8 cellular contexts compared by ENCODE assay signal in genomic region chr19:5679289-5680082, GRCh38. TPM values are rescaled to one million over a fixed set of nuclear protein-coding genes. Genes with fewer than 3 reads are reported as not detected.
DNase-seq lines count a peak whose midpoint lies in the region; TF ChIP-seq lines count a peak whose summit lies in the region.

No MANE protein-coding gene starts in this region.

- no peak overlapping the region for H2BK120ac ChIP-seq in neuronal stem cell (ENCODE audit: low read depth, low read length)

- peaks cover 0 to 2% of the 10 kb centered on the region in 2 donors for H3K27me3 Mint-ChIP-seq in CD8-positive, alpha-beta memory T cell
- peaks cover 10% of the 10 kb centered on the region for H3K27me3 Mint-ChIP-seq in endodermal cell (ENCODE audit: insufficient read depth)

- no peak overlapping the region for H3K14ac ChIP-seq in neuronal stem cell (ENCODE audit: low read length)

- peaks cover 0 to 11% (median 0%) of the 10 kb centered on the region in 3 donors for H3K36me3 Mint-ChIP-seq in CD8-positive, alpha-beta memory T cell
- H3K36me3 Mint-ChIP-seq in endodermal cell (ENCODE audit: low read depth): no peaks in the 10 kb centered on the region

- H3K9ac ChIP-seq in endodermal cell (ENCODE audit: extremely low read depth, low read length, poor library complexity, severe bottlenecking): peak overlapping the region; percentile 80
- peak overlapping the region; percentile 89 for H3K9ac ChIP-seq in neuronal stem cell (ENCODE audit: low read depth, low read length, poor library complexity)

- H2BK15ac ChIP-seq in neuronal stem cell (ENCODE audit: low read length): peak overlapping the region; percentile 25

- no peaks in the 10 kb centered on the region for H3K9me3 Mint-ChIP-seq in CD8-positive, alpha-beta memory T cell
- H3K9me3 Mint-ChIP-seq in endodermal cell: no peaks in the 10 kb centered on the region

- peak overlapping the region; percentile 94 for H2AK5ac ChIP-seq in neuronal stem cell (ENCODE audit: low read depth, low read length)

- no peaks in the 10 kb centered on the region for H4K20me1 ChIP-seq in OCI-LY7 (ENCODE audit: insufficient read depth, low read length)

- H3K4me1 ChIP-seq in CD8-positive, alpha-beta memory T cell (ENCODE audit: insufficient read depth, low read length): peaks cover 21% of the 10 kb centered on the region
- peaks cover 12% of the 10 kb centered on the region for H3K4me1 ChIP-seq in OCI-LY7 (ENCODE audit: insufficient read depth, low read length, poor library complexity, severe bottlenecking)
- H3K4me1 ChIP-seq in endodermal cell (ENCODE audit: control insufficient read depth, insufficient read depth, low read length): no peaks in the 10 kb centered on the region
- H3K4me1 ChIP-seq in neuronal stem cell (ENCODE audit: control insufficient read depth in 2 of 2, insufficient read depth in 1 of 2, low read depth in 1 of 2, low read length in 2 of 2): peaks cover 10 to 23% of the 10 kb centered on the region in 2 donors

- peak overlapping the region; percentile 99 for H3K4me3 ChIP-seq in CD8-positive, alpha-beta memory T cell (ENCODE audit: low read length)
- H3K4me3 ChIP-seq in OCI-LY7 (ENCODE audit: low read depth, low read length, poor library complexity, severe bottlenecking): peak overlapping the region; percentile 96
- peak overlapping the region; percentile 93 for H3K4me3 ChIP-seq in endodermal cell (ENCODE audit: low read length)
- peak overlapping the region; percentile 63 to 87 for H3K4me3 ChIP-seq in neuronal stem cell (ENCODE audit: low read length in 2 of 2)

- H2BK5ac ChIP-seq in neuronal stem cell (ENCODE audit: low read length): peak overlapping the region; percentile 2

- no peak overlapping the region for H3K4ac ChIP-seq in neuronal stem cell (ENCODE audit: low read length)

- WGBS in endodermal cell (ENCODE audit: insufficient coverage in 1 of 2, insufficient read length in 1 of 2), 2 experiments: 60 to 63% methylated on average over 17 to 26 of the region's 26 CpGs
- no CpG with 5 or more reads among the region's 26 CpGs for WGBS in neuronal stem cell (ENCODE audit: extremely low coverage in 2 of 2, insufficient read length in 2 of 2, insufficient replicate concordance in 1 of 2), 2 donors

- no peak for DNase-seq in CD8-positive, alpha-beta memory T cell
- DNase-seq in OCI-LY7 (ENCODE audit: low spot score) (no peak), endodermal cell (peak; percentile 65), neuronal stem cell (ENCODE audit: low spot score) (no peak), C1 segment of cervical spinal cord (lab: John Stamatoyannopoulos, UW) (no peak), cerebellar cortex (ENCODE audit: low spot score) (no peak), NCI-H524 treated with DMSO at 0.1 percent for 48 hours (lab: John Stamatoyannopoulos, UW) (no peak)
- no peak for DNase-seq in central memory CD4-positive, alpha-beta T cell

- H4K8ac ChIP-seq in neuronal stem cell (ENCODE audit: low read depth, low read length): no peak overlapping the region

- peak overlapping the region; percentile 98 for H3K27ac ChIP-seq in CD8-positive, alpha-beta memory T cell (ENCODE audit: low read depth, low read length)
- H3K27ac ChIP-seq in OCI-LY7 (ENCODE audit: low read depth, low read length, poor library complexity, severe bottlenecking) (peak overlapping the region; percentile 56), endodermal cell (ENCODE audit: low read depth, low read length) (no peak overlapping the region), neuronal stem cell (replicated peaks; ENCODE audit: low read length) (no peak overlapping the region)

- H3K4me2 ChIP-seq in OCI-LY7 (ENCODE audit: low read length) (peak overlapping the region; percentile 98), neuronal stem cell (ENCODE audit: insufficient read depth, low read length, poor library complexity, severe bottlenecking) (peak overlapping the region; percentile 82)

- H3K9me2 ChIP-seq in OCI-LY7 (ENCODE audit: insufficient read depth, low read length): no peaks in the 10 kb centered on the region

- H3K27ac Mint-ChIP-seq in CD8-positive, alpha-beta memory T cell: peak overlapping the region; percentile 88 to 100 (median 100)
- H3K27ac Mint-ChIP-seq in endodermal cell: peak overlapping the region; percentile 98

- no peaks in the 10 kb centered on the region for H3K27me3 ChIP-seq in CD8-positive, alpha-beta memory T cell (ENCODE audit: insufficient read depth, low read length, poor library complexity, severe bottlenecking)
- H3K27me3 ChIP-seq in endodermal cell (ENCODE audit: control insufficient read depth, insufficient read depth, low read length, poor library complexity, severe bottlenecking): no peaks in the 10 kb centered on the region
- no peaks in the 10 kb centered on the region for H3K27me3 ChIP-seq in neuronal stem cell (ENCODE audit: control insufficient read depth in 3 of 3, insufficient read depth in 3 of 3, low read depth in 1 of 3, low read length in 3 of 3)

- no peak for TF ChIP-seq CTCF in OCI-LY7 (conservative IDR thresholded peaks at IDR 0.05; ENCODE audit: low read length)
- no peak for TF ChIP-seq CTCF in endodermal cell (conservative IDR thresholded peaks at IDR 0.05)

- peak overlapping the region; percentile 92 for H3K18ac ChIP-seq in neuronal stem cell (ENCODE audit: low read length)

- intact Hi-C loops in OCI-LY7 (cut with micrococcal nuclease; ENCODE audit: unreplicated experiment): loop anchor here (2.0 kb wide), 1 partner anchor 57 kb away; the partner anchor contains the start of genes SAFB and SAFB2

- peaks cover 18 to 31% (median 30%) of the 10 kb centered on the region in 3 donors for H3K4me1 Mint-ChIP-seq in CD8-positive, alpha-beta memory T cell
- H3K4me1 Mint-ChIP-seq in endodermal cell: peaks cover 13% of the 10 kb centered on the region

- BruUV-seq in OCI-LY7 (replicated peaks; lab: Mats Ljungman, UMichigan): no TSS peak

- peaks cover 17% of the 10 kb centered on the region for H3K79me1 ChIP-seq in neuronal stem cell (ENCODE audit: low read depth, low read length)

- peak overlapping the region; percentile 85 to 97 (median 90) for H3K4me3 Mint-ChIP-seq in CD8-positive, alpha-beta memory T cell
- peak overlapping the region; percentile 95 for H3K4me3 Mint-ChIP-seq in endodermal cell

- POLR2A ChIA-PET in CD8-positive, alpha-beta memory T cell (lab: Charles Lee): interaction anchor here (0.9 to 1.3 kb wide), 3 partner anchors 10 to 57 kb away, joined by 3 to 5 read pairs (median 3); partner anchors contain the start of genes RPL36, SAFB and SAFB2
- POLR2A ChIA-PET in OCI-LY7 (lab: Charles Lee): no interaction called here

- no peak overlapping the region for H2BK12ac ChIP-seq in neuronal stem cell (ENCODE audit: low read length)

- H3K36me3 ChIP-seq in CD8-positive, alpha-beta memory T cell (ENCODE audit: insufficient read depth, low read length): no peaks in the 10 kb centered on the region
- H3K36me3 ChIP-seq in OCI-LY7 (ENCODE audit: insufficient read depth, low read length) (0 out of 2 replicates have a peak, but pooled peaks cover 9% of the 10 kb centered on the region), endodermal cell (ENCODE audit: control insufficient read depth, insufficient read depth, low read length) (peaks cover 6% of the 10 kb centered on the region), neuronal stem cell (replicated peaks in 1 of 2; ENCODE audit: control insufficient read depth in 2 of 2, insufficient read depth in 2 of 2, low read length in 2 of 2) (peaks cover 2 to 12% of the 10 kb centered on the region in 2 donors)

- CTCF ChIA-PET in CD8-positive, alpha-beta memory T cell (lab: Charles Lee): interaction anchor here (1.1 to 1.3 kb wide), 2 partner anchors 11 to 42 kb away, joined by 4 to 5 read pairs; partner anchors contain the start of gene RPL36
- CTCF ChIA-PET in OCI-LY7 (lab: Charles Lee; ENCODE audit: unreplicated experiment): no interaction called here

- peak overlapping the region; percentile 29 for H3K23ac ChIP-seq in neuronal stem cell (ENCODE audit: low read depth, low read length, poor library complexity)

- H2AFZ ChIP-seq in OCI-LY7 (ENCODE audit: low read length) (peak overlapping the region; percentile 82), neuronal stem cell (ENCODE audit: low read length) (peak overlapping the region; percentile 96)

- no peak overlapping the region for H4K91ac ChIP-seq in neuronal stem cell (ENCODE audit: low read depth, low read length, poor library complexity)

- no peaks in the 10 kb centered on the region for H3K9me3 ChIP-seq in CD8-positive, alpha-beta memory T cell (ENCODE audit: low read length)
- H3K9me3 ChIP-seq in OCI-LY7 (ENCODE audit: low read length) (no peaks in the 10 kb centered on the region), endodermal cell (ENCODE audit: control insufficient read depth, low read length) (no peaks in the 10 kb centered on the region), neuronal stem cell (replicated peaks in 1 of 2; ENCODE audit: control insufficient read depth in 2 of 2, insufficient read depth in 1 of 2, low read depth in 1 of 2, low read length in 2 of 2) (peaks cover 0 to 1% of the 10 kb centered on the region in 2 donors)

- no peaks in the 10 kb centered on the region; the same call in 1 of the 2 replicates for H3K79me2 ChIP-seq in OCI-LY7 (ENCODE audit: insufficient read depth, low read depth, low read length)

RNA-seq across cellular contexts. Expression of gene MICOS13, which starts 0.8 kb away (rescaled TPM):
- 10 to 100 TPM; 60.6 to 62.1 TPM for total RNA-seq in CD8-positive, alpha-beta memory T cell
- polyA plus RNA-seq in CD8-positive, alpha-beta memory T cell: 117 TPM
- 102 and 119 TPM in 2 replicates for total RNA-seq in OCI-LY7 (2014; rRNA removed; shearing (Covaris generic))
- total RNA-seq in OCI-LY7 (2022): 39.2 and 41.7 TPM in 2 replicates
- 10 to 100 TPM; 26.3 to 35.0 TPM for total RNA-seq in endodermal cell
- polyA plus RNA-seq in endodermal cell (2013, experiment 1 of 2): 24.6 TPM
- 24.6 TPM for polyA plus RNA-seq in endodermal cell (2013, experiment 2 of 2)
- 15.2 TPM for polyA plus RNA-seq in neuronal stem cell (2013, experiment 1 of 2)
- polyA plus RNA-seq in neuronal stem cell (2013, experiment 2 of 2): 18.0 TPM

RNA-seq across cellular contexts. Expression of gene HSD11B1L, which starts 1.3 kb away (rescaled TPM):
- 1 to 10 TPM; 1.4 to 2.3 TPM for total RNA-seq in CD8-positive, alpha-beta memory T cell
- 4.0 TPM for polyA plus RNA-seq in CD8-positive, alpha-beta memory T cell
- 2.1 and 4.6 TPM in 2 replicates for total RNA-seq in OCI-LY7 (2014; rRNA removed; shearing (Covaris generic))
- total RNA-seq in OCI-LY7 (2022) (4.6 and 4.9 TPM in 2 replicates), endodermal cell (10 to 100 TPM in 1 of 2 donors, 1 to 10 TPM in 1; 7.7 to 12.7 TPM)
- polyA plus RNA-seq in endodermal cell (2013, experiment 1 of 2): 31.0 TPM
- polyA plus RNA-seq in endodermal cell (2013, experiment 2 of 2): 29.1 TPM
- 35.3 TPM for polyA plus RNA-seq in neuronal stem cell (2013, experiment 1 of 2)
- 35.0 TPM for polyA plus RNA-seq in neuronal stem cell (2013, experiment 2 of 2)

RNA-seq across cellular contexts. Expression of gene RPL36, which starts 10.6 kb away (rescaled TPM):
- total RNA-seq in CD8-positive, alpha-beta memory T cell: 1,000 to 10,000 TPM; 1,478 to 1,485 TPM
- polyA plus RNA-seq in CD8-positive, alpha-beta memory T cell: 2,003 TPM
- 1,836 and 1,936 TPM in 2 replicates for total RNA-seq in OCI-LY7 (2014; rRNA removed; shearing (Covaris generic))
- total RNA-seq in OCI-LY7 (2022): 1,232 and 1,257 TPM in 2 replicates
- 1,000 to 10,000 TPM; 1,005 to 1,008 TPM for total RNA-seq in endodermal cell
- polyA plus RNA-seq in endodermal cell (2013, experiment 1 of 2): 886 TPM
- polyA plus RNA-seq in endodermal cell (2013, experiment 2 of 2): 903 TPM
- 2,051 TPM for polyA plus RNA-seq in neuronal stem cell (2013, experiment 1 of 2)
- polyA plus RNA-seq in neuronal stem cell (2013, experiment 2 of 2): 2,023 TPM

RNA-seq across cellular contexts. Expression of gene LONP1, which starts 40.5 kb away (rescaled TPM):
- 100 to 1,000 TPM; 179 to 204 TPM for total RNA-seq in CD8-positive, alpha-beta memory T cell
- 36.0 TPM for polyA plus RNA-seq in CD8-positive, alpha-beta memory T cell
- total RNA-seq in OCI-LY7 (2014; rRNA removed; shearing (Covaris generic)): 170 and 191 TPM in 2 replicates
- 248 and 280 TPM in 2 replicates for total RNA-seq in OCI-LY7 (2022)
- 100 to 1,000 TPM in 1 of 2 donors, 10 to 100 TPM in 1; 97.1 to 109 TPM for total RNA-seq in endodermal cell
- 58.3 TPM for polyA plus RNA-seq in endodermal cell (2013, experiment 1 of 2)
- polyA plus RNA-seq in endodermal cell (2013, experiment 2 of 2): 57.5 TPM
- polyA plus RNA-seq in neuronal stem cell (2013, experiment 1 of 2): 27.6 TPM
- 26.7 TPM for polyA plus RNA-seq in neuronal stem cell (2013, experiment 2 of 2)

RNA-seq across cellular contexts. Expression of gene CATSPERD, which starts 41.0 kb away (rescaled TPM):
- not detected for total RNA-seq in CD8-positive, alpha-beta memory T cell
- polyA plus RNA-seq in CD8-positive, alpha-beta memory T cell: not detected
- not detected in 2 replicates for total RNA-seq in OCI-LY7 (2014; rRNA removed; shearing (Covaris generic))
- 0.26 TPM in 1 of 2 replicates, not detected in the other for total RNA-seq in OCI-LY7 (2022)
- total RNA-seq in endodermal cell: not detected
- not detected for polyA plus RNA-seq in endodermal cell (2013, experiment 1 of 2)
- not detected for polyA plus RNA-seq in endodermal cell (2013, experiment 2 of 2)
- polyA plus RNA-seq in neuronal stem cell (2013, experiment 1 of 2): 0.03 TPM
- polyA plus RNA-seq in neuronal stem cell (2013, experiment 2 of 2): not detected

Comparison
In these comparisons a context has a peak if more than half of its experiments do, and no peak if none do; other contexts are left out.
1. H3K27ac ChIP-seq: peak in CD8-positive, alpha-beta memory T cell (single experiment) and OCI-LY7 (single experiment); none in endodermal cell (single experiment) and neuronal stem cell (single experiment).
2. Peak in every context shown above with its lines, with median percentiles within 50 percentile points of each other: H3K4me3 ChIP-seq.